ENCODE assay signal across 1 cellular context in genomic region chr7:108103566-108104298, GRCh38.
A peak's percentile ranks its signal among the peaks of the same experiment; 100 is the strongest.
TF ChIP-seq lines count a peak whose summit lies in the region.

No MANE protein-coding gene starts in this region.

TF ChIP-seq in K562, 482 proteins besides CTCF, POLR2A, EP300 and RAD21 (continued from another document):
- TF ChIP-seq ZHX1 (conservative IDR thresholded peaks at IDR 0.05; ENCODE audit: low read length): no peak
- TF ChIP-seq TOE1 (IDR thresholded peaks at IDR 0.05; ENCODE audit: borderline replicate concordance): no peak
- 0 out of 2 replicates have a peak, but pooled peaks have one; percentile 15 for TF ChIP-seq TOE1 (CRISPR knock-in tag; IDR thresholded peaks at IDR 0.05; ENCODE audit: borderline replicate concordance, low read depth)
- TF ChIP-seq ETV5 (CRISPR knock-in tag; IDR thresholded peaks at IDR 0.05; ENCODE audit: low read depth): no peak
- TF ChIP-seq TEAD1 (CRISPR knock-in tag; IDR thresholded peaks at IDR 0.05): peak; percentile 42 to 43; a peak in 1 of 4 replicates
- no peak for TF ChIP-seq HDAC2 (IDR thresholded peaks at IDR 0.05)
- TF ChIP-seq HES1 (IDR thresholded peaks at IDR 0.05; ENCODE audit: low read depth): 0 out of 2 replicates have a peak, but pooled peaks have one; percentile 10
- peak in 1 of 2 experiments; percentile 90; a peak in 2 of 4 replicates for TF ChIP-seq MLLT1 (IDR thresholded peaks at IDR 0.05)
- no peak for TF ChIP-seq RBFOX2 (IDR thresholded peaks at IDR 0.05; ENCODE audit: low read depth, low read length)
- TF ChIP-seq NCOR1 (IDR thresholded peaks at IDR 0.05): peak; percentile 43; the same call in 1 of the 2 replicates
- no peak for TF ChIP-seq GMEB1 (CRISPR knock-in tag; IDR thresholded peaks at IDR 0.05)
- TF ChIP-seq SNRNP70 (optimal IDR thresholded peaks at IDR 0.05; ENCODE audit: low read depth, low read length): no peak
- no peak for TF ChIP-seq BRD4 (IDR thresholded peaks at IDR 0.05)
- TF ChIP-seq ZMIZ1 (IDR thresholded peaks at IDR 0.05; ENCODE audit: low read depth in 2 of 2, low read length in 2 of 2): no peak
- TF ChIP-seq ZFX (CRISPR knock-in tag; IDR thresholded peaks at IDR 0.05): peak; percentile 57
- TF ChIP-seq ETS2 (tag; IDR thresholded peaks at IDR 0.05; ENCODE audit: borderline replicate concordance, poor library complexity, severe bottlenecking): no peak
- no peak for TF ChIP-seq DNMT1 (IDR thresholded peaks at IDR 0.05)
- peak; percentile 82 for TF ChIP-seq ARID1B (IDR thresholded peaks at IDR 0.05)
- TF ChIP-seq KDM2B (CRISPR knock-in tag; IDR thresholded peaks at IDR 0.05): no peak
- TF ChIP-seq ZNF224 (CRISPR knock-in tag; IDR thresholded peaks at IDR 0.05): no peak
- TF ChIP-seq HNRNPLL (IDR thresholded peaks at IDR 0.05; ENCODE audit: low read depth, low read length, poor library complexity, severe bottlenecking): no peak
- TF ChIP-seq C11orf30 (IDR thresholded peaks at IDR 0.05; ENCODE audit: low read depth): peak; percentile 93
- no peak for TF ChIP-seq NR2F6 (CRISPR knock-in tag; IDR thresholded peaks at IDR 0.05)
- no peak for TF ChIP-seq ELK1 (CRISPR knock-in tag; IDR thresholded peaks at IDR 0.05)
- no peak for TF ChIP-seq NELFE (IDR thresholded peaks at IDR 0.05; ENCODE audit: insufficient read depth, insufficient read length)
- TF ChIP-seq PYGO2 (tag; IDR thresholded peaks at IDR 0.05): no peak
- TF ChIP-seq ZNF347 (CRISPR knock-in tag; IDR thresholded peaks at IDR 0.05; ENCODE audit: low read depth): no peak
- no peak for TF ChIP-seq CREM (IDR thresholded peaks at IDR 0.05; ENCODE audit: low read depth)
- peak; percentile 41; the same call in 1 of the 2 replicates for TF ChIP-seq TEAD2 (tag; IDR thresholded peaks at IDR 0.05)
- TF ChIP-seq XRCC4 (IDR thresholded peaks at IDR 0.05; ENCODE audit: extremely low read depth, insufficient read depth, insufficient read length): no peak
- no peak for TF ChIP-seq ELK3 (CRISPR knock-in tag; IDR thresholded peaks at IDR 0.05)
- TF ChIP-seq MEF2D (tag; conservative IDR thresholded peaks at IDR 0.05; ENCODE audit: low read depth): no peak
- TF ChIP-seq BRF2 (IDR thresholded peaks at IDR 0.05; ENCODE audit: borderline replicate concordance, insufficient read depth, insufficient read length): no peak
- no peak for TF ChIP-seq TARDBP (IDR thresholded peaks at IDR 0.05)
- TF ChIP-seq RNF2 (IDR thresholded peaks at IDR 0.05): peak; percentile 64; the same call in 1 of the 2 replicates
- peak; percentile 84 for TF ChIP-seq ESRRA (IDR thresholded peaks at IDR 0.05; ENCODE audit: borderline replicate concordance, low read depth)
- no peak for TF ChIP-seq ZBTB9 (CRISPR knock-in tag; IDR thresholded peaks at IDR 0.05)
- no peak for TF ChIP-seq ZBTB7A (IDR thresholded peaks at IDR 0.05; ENCODE audit: borderline replicate concordance, control insufficient read depth, low read depth, low read length)
- no peak for TF ChIP-seq YY1 (IDR thresholded peaks at IDR 0.05; ENCODE audit: borderline replicate concordance in 1 of 3, control insufficient read depth in 1 of 3, extremely low read depth in 1 of 3, insufficient read depth in 3 of 3, insufficient read length in 1 of 3, insufficient replicate concordance in 2 of 3, low read depth in 1 of 3, low read length in 2 of 3)
